Comparison of ENCODE assay signal across 8 cellular contexts in genomic region chr4:171812377-171813194, GRCh38. TPM values are rescaled to one million over a fixed set of nuclear protein-coding genes. Genes with fewer than 3 reads are reported as not detected.
DNase-seq lines count a peak whose midpoint lies in the region; ATAC-seq and TF ChIP-seq lines count a peak whose summit lies in the region.

No MANE protein-coding gene starts in this region.

- H3K27me3 ChIP-seq in breast epithelium: peaks cover 0 to 32% of the 10 kb centered on the region in 2 donors

- no peak overlapping the region for H3K27ac ChIP-seq in breast epithelium

- TF ChIP-seq CTCF in breast epithelium (IDR thresholded peaks at IDR 0.05): no peak
- no peak for TF ChIP-seq CTCF in nephron (IDR thresholded peaks at IDR 0.05; ENCODE audit: unreplicated experiment in 3 of 3)
- TF ChIP-seq CTCF in GM13977 (IDR thresholded peaks at IDR 0.05; ENCODE audit: extremely low read depth, insufficient read depth, missing control alignments): no peak

- H3K36me3 Mint-ChIP-seq in nephron (ENCODE audit: low read depth): no peaks in the 10 kb centered on the region

- H3K9me3 Mint-ChIP-seq in nephron: no peaks in the 10 kb centered on the region

- H3K9me3 ChIP-seq in breast epithelium: no peaks in the 10 kb centered on the region

- peaks cover 14% of the 10 kb centered on the region for H3K4me1 Mint-ChIP-seq in nephron

- intact Hi-C loops in breast epithelium (cut with DNase I; ENCODE audit: low total_unique reads): no loop called here

- H3K4me3 Mint-ChIP-seq in nephron: peak overlapping the region; percentile 83 to 93 (median 83)

- no peak for TF ChIP-seq POLR2A in breast epithelium (IDR thresholded peaks at IDR 0.05)

- peak; percentile 6 for DNase-seq in DMS79 (lab: John Stamatoyannopoulos, UW)
- no peak for DNase-seq in breast epithelium (ENCODE audit: low spot score in 2 of 2)
- no peak for DNase-seq in stimulated activated CD4-positive, alpha-beta T cell treated with anti-CD3 and anti-CD28 coated beads, Interleukin-15, amount 100 ng/mL, for 24 hours
- DNase-seq in inferior parietal cortex (ENCODE audit: extremely low spot score): no peak
- no peak for DNase-seq in activated CD4-positive, CD25-positive, alpha-beta regulatory T cell (lab: John Stamatoyannopoulos, UW)
- DNase-seq in GM13977 (ENCODE audit: low spot score): no peak

- no peak overlapping the region for H3K27ac Mint-ChIP-seq in nephron

- in situ Hi-C loops in GM13977 (cut with MboI; ENCODE audit: low pct_unique_long_range_greater_than_20kb, low sequenced_read_pairs, unreplicated experiment): no loop called here

- no peaks in the 10 kb centered on the region for H3K36me3 ChIP-seq in breast epithelium

- peak; percentile 23 for ATAC-seq in HG02678 (IDR thresholded peaks at IDR 0.05; ENCODE audit: unreplicated experiment)

- H3K4me1 ChIP-seq in breast epithelium: peaks cover 0 to 3% of the 10 kb centered on the region in 2 donors

- peaks cover 60% of the 10 kb centered on the region for H3K27me3 Mint-ChIP-seq in nephron (ENCODE audit: low read depth)

- peak overlapping the region; percentile 31 to 66 (median 49) for H3K4me3 ChIP-seq in breast epithelium

RNA-seq across cellular contexts. Expression of gene GALNTL6, which starts 0.6 kb away (rescaled TPM):
- total RNA-seq in breast epithelium: under 1 TPM in 2 of 3 donors, not detected in 1; 0.29 to 0.98 TPM
